Comparison of ENCODE assay signal across 9 cellular contexts in genomic region chr12:71846322-71846940, GRCh38. TPM values are rescaled to one million over a fixed set of nuclear protein-coding genes. Genes with fewer than 3 reads are reported as not detected.
A peak's percentile ranks its signal among the peaks of the same experiment; 100 is the strongest.
DNase-seq lines count a peak whose midpoint lies in the region; ATAC-seq, FAIRE-seq and TF ChIP-seq lines count a peak whose summit lies in the region.
"Had no signal": no experiment of that assay in that cellular context is flagged by ENCODE, and none has a peak within 500 bp of the region (broad histone marks: within the 10 kb centered on the region; RNA-seq: fewer than 3 reads in every experiment).

No MANE protein-coding gene starts in this region.

- no peak overlapping the region for H3K27ac ChIP-seq in HEK293 (ENCODE audit: extremely low read depth, low read depth, low read length)
- H3K27ac ChIP-seq in smooth muscle cell (ENCODE audit: low read depth): no peak overlapping the region

- no peak overlapping the region for H3K4me2 ChIP-seq in smooth muscle cell

- POLR2A ChIA-PET in HEK293 (lab: Yijun Ruan, JAX): interaction anchor here (0.5 to 0.7 kb wide), 3 partner anchors 246 to 606 kb away, joined by 5 to 10 read pairs (median 5); no protein-coding TSS in a partner anchor

- no peaks in the 10 kb centered on the region for H3K27me3 ChIP-seq in smooth muscle cell (ENCODE audit: low read depth)

- H3K4me1 ChIP-seq in HEK293 (ENCODE audit: control insufficient read depth, insufficient read depth, low read length) (no peaks in the 10 kb centered on the region), smooth muscle cell (ENCODE audit: low read depth) (no peaks in the 10 kb centered on the region)

- no peak overlapping the region for H3K9ac ChIP-seq in smooth muscle cell (ENCODE audit: low read depth)

- DNase-seq in ELR (ENCODE audit: low read depth) (peak; percentile 61), RCC 7860 (ENCODE audit: low spot score) (no peak), fibroblast of peridontal ligament (ENCODE audit: extremely low read depth) (peak; percentile 63), smooth muscle cell (lab: John Stamatoyannopoulos, UW; ENCODE audit: unreplicated experiment) (no peak), 8988T (no peak)
- DNase-seq: activated B cell treated with CpG ODN at 0.5 μM for 24 hours had no signal

- H3K79me2 ChIP-seq in smooth muscle cell (ENCODE audit: low read depth): peaks cover 94% of the 10 kb centered on the region

- TF ChIP-seq CTCF in HEK293 (tag by site-specific recombination; IDR thresholded peaks at IDR 0.05) (no peak), smooth muscle cell (IDR thresholded peaks at IDR 0.05; ENCODE audit: borderline replicate concordance, insufficient read depth, poor library complexity, severe bottlenecking) (peak; percentile 45)

- CTCF ChIA-PET in HEK293 (lab: Yijun Ruan, JAX): interaction anchor here (0.6 to 2.1 kb wide), 15 partner anchors 9 to 232 kb away, joined by 3 to 15 read pairs (median 4); no protein-coding TSS in a partner anchor

- no peak overlapping the region for H3K4me3 ChIP-seq in HEK293 (ENCODE audit: low read depth, low read length)
- H3K4me3 ChIP-seq in smooth muscle cell: no peak overlapping the region

- H2AFZ ChIP-seq in smooth muscle cell (ENCODE audit: low read depth): no peak overlapping the region

- no peaks in the 10 kb centered on the region for H3K9me3 ChIP-seq in HEK293 (ENCODE audit: control insufficient read depth, insufficient read depth, low read depth, low read length)
- no peaks in the 10 kb centered on the region for H3K9me3 ChIP-seq in smooth muscle cell (replicated peaks; ENCODE audit: low read depth)

- peaks cover 87% of the 10 kb centered on the region for H4K20me1 ChIP-seq in smooth muscle cell (ENCODE audit: low read depth)

- peaks cover 11 to 13% of the 10 kb centered on the region in 2 experiments; a peak in 2 of 3 replicates for H3K36me3 ChIP-seq in HEK293 (ENCODE audit: control insufficient read depth in 2 of 2, insufficient read depth in 1 of 2, low read length in 2 of 2)
- no peaks in the 10 kb centered on the region for H3K36me3 ChIP-seq in smooth muscle cell (ENCODE audit: low read depth)

- peak; percentile 66 for FAIRE-seq in RCC 7860 (lab: Jason Lieb, UNC)

- no peak for ATAC-seq in HG03442 (IDR thresholded peaks at IDR 0.05; ENCODE audit: unreplicated experiment)
- no peak for ATAC-seq in HG03457 (IDR thresholded peaks at IDR 0.05; ENCODE audit: unreplicated experiment)

- WGBS in smooth muscle cell (ENCODE audit: low lambda C conversion rate): 87% methylated on average over 3 of the region's 3 CpGs

- H3F3A ChIP-seq in smooth muscle cell (ENCODE audit: low read depth): no peaks in the 10 kb centered on the region

TF ChIP-seq in HEK293, 187 proteins besides CTCF, POLR2A, EP300 and RAD21:
- TF ChIP-seq HIC1 (tag by site-specific recombination; IDR thresholded peaks at IDR 0.05): no peak
- 0 out of 2 replicates have a peak, but pooled peaks have one; percentile 23 for TF ChIP-seq ZNF654 (tag by site-specific recombination; IDR thresholded peaks at IDR 0.05; ENCODE audit: low read depth)
- no peak for TF ChIP-seq ZNF843 (tag by site-specific recombination; IDR thresholded peaks at IDR 0.05)
- TF ChIP-seq ZNF830 (tag by site-specific recombination; IDR thresholded peaks at IDR 0.05; ENCODE audit: low read depth): no peak
- TF ChIP-seq PRDM10 (tag by site-specific recombination; IDR thresholded peaks at IDR 0.05): no peak
- no peak for TF ChIP-seq ZNF510 (tag by site-specific recombination; IDR thresholded peaks at IDR 0.05; ENCODE audit: insufficient replicate concordance)
- TF ChIP-seq ZNF362 (tag by site-specific recombination; IDR thresholded peaks at IDR 0.05): peak; percentile 23; the same call in 1 of the 2 replicates
- no peak for TF ChIP-seq PRDM6 (tag by site-specific recombination; IDR thresholded peaks at IDR 0.05)
- TF ChIP-seq PRDM1 (tag by site-specific recombination; IDR thresholded peaks at IDR 0.05): no peak

RNA-seq across cellular contexts. Expression of gene TBC1D15, which starts 6.9 kb away (rescaled TPM):
- 28.1 and 28.6 TPM in 2 replicates for total RNA-seq in smooth muscle cell
- polyA plus RNA-seq in smooth muscle cell: 14.3 and 23.3 TPM in 2 replicates

Comparison
In these comparisons a context has a peak if more than half of its experiments do, and no peak if none do; other contexts are left out.
1. DNase-seq: peak in ELR (single experiment) and fibroblast of peridontal ligament (single experiment); none in RCC 7860 (single experiment), smooth muscle cell (single experiment) and 8988T (single experiment).